In the genomic region with DNA sequence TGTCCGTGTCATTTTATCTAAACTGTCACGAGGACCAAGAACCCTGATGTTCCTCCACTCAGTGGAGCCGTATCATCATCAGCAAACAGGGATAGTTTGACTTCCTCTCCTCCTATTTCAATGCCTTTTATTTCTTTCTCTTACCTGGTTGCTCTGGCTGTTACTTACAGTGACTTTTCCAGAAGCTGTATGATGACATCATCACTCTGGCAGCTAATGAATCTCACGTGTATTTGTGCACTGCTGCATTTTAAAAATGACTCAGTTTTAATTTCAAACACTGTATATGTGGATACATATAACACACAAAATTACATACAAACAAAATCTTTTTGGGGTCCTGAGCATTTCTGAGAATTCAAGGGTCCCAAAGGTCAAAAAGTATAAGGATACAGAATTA, we compare ENCODE assay signal across 27 cellular contexts.
DNase-seq lines count a peak whose midpoint lies in the region; ATAC-seq, FAIRE-seq and TF ChIP-seq lines count a peak whose summit lies in the region.
"Had no signal": no experiment of that assay in that cellular context is flagged by ENCODE, and none has a peak within 500 bp of the region (broad histone marks: within the 10 kb centered on the region; RNA-seq: fewer than 3 reads in every experiment).

No MANE protein-coding gene starts in this region.

- H3K4me3 ChIP-seq in fibroblast of pulmonary artery (replicated peaks; ENCODE audit: low read depth, low read length) (no peak overlapping the region), parathyroid adenoma (ENCODE audit: low read depth, low read length) (no peak overlapping the region)
- no peak overlapping the region for H3K4me3 ChIP-seq in effector memory CD4-positive, alpha-beta T cell (ENCODE audit: insufficient read depth, low read depth, low read length, poor library complexity, severe bottlenecking)
- H3K4me3 ChIP-seq: esophagus muscularis mucosa, MG63, mucosa of descending colon, psoas muscle, SJCRH30, tibial nerve had no signal

- no peak overlapping the region for H3K4me2 ChIP-seq in parathyroid adenoma (ENCODE audit: low read length)

- H2AFZ ChIP-seq in parathyroid adenoma: peak overlapping the region; percentile 5

- no peak overlapping the region for H3K27ac ChIP-seq in parathyroid adenoma
- no peak overlapping the region for H3K27ac ChIP-seq in effector memory CD4-positive, alpha-beta T cell (ENCODE audit: insufficient read depth, low read length, poor library complexity, severe bottlenecking)
- H3K27ac ChIP-seq: esophagus muscularis mucosa, psoas muscle, SJCRH30, tibial nerve had no signal

- DNase-seq in Daoy (ENCODE audit: low read depth) (peak; percentile 2), RCC 7860 (ENCODE audit: low spot score) (peak; percentile 9), fibroblast of pulmonary artery (ENCODE audit: low read depth) (peak; percentile 16), GOT3 (lab: John Stamatoyannopoulos, UW) (no peak), HCEC 1CT (no peak)
- no peak for DNase-seq in effector memory CD4-positive, alpha-beta T cell
- DNase-seq: activated CD4-positive, alpha-beta memory T cell treated with anti-CD3 and anti-CD28 coated beads, Interleukin-2, amount 10 ng/mL, durations not matched to agents 7 days and 5 days; activated naive CD4-positive, alpha-beta T cell; activated T-cell treated with anti-CD3 and anti-CD28 coated beads for 4 hours; amniotic stem cell; CD4-positive, alpha-beta T cell; DND-41; left ventricle myocardium superior; MG63; mucosa of descending colon; NCI-H1436 treated with DMSO at 0.1 percent for 48 hours; NCI-H2171 treated with DMSO at 0.1 percent for 48 hours; NCI-H82; psoas muscle; SJCRH30; small intestine; stimulated activated CD4-positive, alpha-beta T cell treated with anti-CD3 and anti-CD28 coated beads, Interleukin-4, amount 100 ng/mL, for 24 hours; T-helper 2 cell had no signal

- no peaks in the 10 kb centered on the region for H3K36me3 ChIP-seq in parathyroid adenoma (ENCODE audit: control insufficient read depth, insufficient read depth, low read length)
- no peaks in the 10 kb centered on the region for H3K36me3 ChIP-seq in effector memory CD4-positive, alpha-beta T cell (ENCODE audit: control insufficient read depth, insufficient read depth, low read length)
- H3K36me3 ChIP-seq: esophagus muscularis mucosa, MG63, SJCRH30, tibial nerve had no signal

- no peak for ATAC-seq in HG02588 (IDR thresholded peaks at IDR 0.05; ENCODE audit: unreplicated experiment)
- ATAC-seq: left ventricle myocardium superior, mucosa of descending colon, psoas muscle had no signal

- TF ChIP-seq CTCF in fibroblast of pulmonary artery (IDR thresholded peaks at IDR 0.05; ENCODE audit: low read length, missing control alignments): no peak
- no peak for TF ChIP-seq CTCF in parathyroid adenoma (IDR thresholded peaks at IDR 0.05)

- no peaks in the 10 kb centered on the region for H3K79me2 ChIP-seq in parathyroid adenoma

- no peak for FAIRE-seq in RCC 7860 (lab: Jason Lieb, UNC)
- FAIRE-seq: small intestine had no signal

- H3K9ac ChIP-seq in parathyroid adenoma: no peak overlapping the region

- H3K27me3 ChIP-seq in parathyroid adenoma (ENCODE audit: control insufficient read depth, insufficient read depth, low read length): no peaks in the 10 kb centered on the region
- no peaks in the 10 kb centered on the region for H3K27me3 ChIP-seq in effector memory CD4-positive, alpha-beta T cell (replicated peaks; ENCODE audit: control insufficient read depth, insufficient read depth, low read length, poor library complexity, severe bottlenecking)
- H3K27me3 ChIP-seq: esophagus muscularis mucosa, MG63, SJCRH30, tibial nerve had no signal

- no peaks in the 10 kb centered on the region for H3K9me3 ChIP-seq in parathyroid adenoma (ENCODE audit: control insufficient read depth, low read length)
- no peaks in the 10 kb centered on the region for H3K9me3 ChIP-seq in effector memory CD4-positive, alpha-beta T cell (ENCODE audit: control insufficient read depth, low read length)
- H3K9me3 ChIP-seq: esophagus muscularis mucosa, MG63, mucosa of descending colon, psoas muscle, SJCRH30, tibial nerve had no signal

- H3K4me1 ChIP-seq in parathyroid adenoma: no peaks in the 10 kb centered on the region
- no peaks in the 10 kb centered on the region for H3K4me1 ChIP-seq in effector memory CD4-positive, alpha-beta T cell (ENCODE audit: control insufficient read depth, insufficient read depth, low read length, poor library complexity, severe bottlenecking)
- H3K4me1 ChIP-seq: esophagus muscularis mucosa, psoas muscle, SJCRH30, tibial nerve had no signal

Comparison
In these comparisons a context has a peak if more than half of its experiments do, and no peak if none do; other contexts are left out.
1. DNase-seq: peak in Daoy (single experiment), RCC 7860 (single experiment) and fibroblast of pulmonary artery (single experiment); none in GOT3 (single experiment), HCEC 1CT (single experiment) and effector memory CD4-positive, alpha-beta T cell (0 of 3).